31 cellular contexts compared by ENCODE assay signal in the genomic region with DNA sequence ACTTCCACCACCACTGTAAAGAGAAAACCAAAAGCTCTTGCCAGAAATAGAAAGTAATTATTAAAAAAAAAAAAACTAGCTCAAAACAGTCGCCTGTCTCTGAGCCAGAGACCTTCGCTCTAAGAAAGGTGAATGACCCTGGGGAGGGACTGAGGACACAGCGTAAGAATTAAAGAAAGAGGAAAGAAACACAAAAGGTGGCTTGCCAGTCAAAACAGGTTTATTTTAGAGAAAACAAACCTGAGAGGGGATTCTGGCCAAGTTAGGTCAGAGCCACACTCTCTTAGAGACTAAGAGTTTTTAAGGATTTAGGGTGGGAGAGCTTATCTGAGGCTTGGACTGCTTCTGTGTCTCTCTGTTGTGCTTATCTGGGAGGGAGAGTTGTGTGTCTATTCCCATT.
"Had no signal": no experiment of that assay in that cellular context is flagged by ENCODE, and none has a peak within 500 bp of the region (broad histone marks: within the 10 kb centered on the region; RNA-seq: fewer than 3 reads in every experiment).

No MANE protein-coding gene starts in this region.

- DNase-seq: activated CD4-positive, alpha-beta memory T cell treated with anti-CD3 and anti-CD28 coated beads, Interleukin-2, amount 10 ng/mL, durations not matched to agents 7 days and 5 days; activated CD4-positive, alpha-beta T cell treated with anti-CD3 and anti-CD28 coated beads for 1 hour; activated CD4-positive, alpha-beta T cell treated with anti-CD3 and anti-CD28 coated beads for 4 hours; activated CD4-positive, alpha-beta T cell treated with anti-CD3 and anti-CD28 coated beads, Interleukin-2, amount 10 ng/mL, durations not matched to agents 7 days and 5 days; activated CD4-positive, alpha-beta T cell treated with anti-CD3 and anti-CD28 coated beads, Interleukin-2, amount 50 U/mL, for 4 hours; activated CD8-positive, alpha-beta memory T cell treated with anti-CD3 and anti-CD28 coated beads, Interleukin-2, amount 50 U/mL, for 48 hours; activated effector memory CD4-positive, alpha-beta T cell treated with anti-CD3 and anti-CD28 coated beads, Interleukin-2, amount 50 U/mL, for 16 hours; activated naive CD4-positive, alpha-beta T cell treated with anti-CD3 and anti-CD28 coated beads for 36 hours; activated naive CD8-positive, alpha-beta T cell treated with anti-CD3 and anti-CD28 coated beads, Interleukin-2, amount 10 ng/mL, durations not matched to agents 7 days and 5 days; activated T-cell treated with anti-CD3 and anti-CD28 coated beads for 4 hours; activated T-cell treated with anti-CD3 and anti-CD28 coated beads, Interleukin-2, amount 50 U/mL, for 4 hours; central memory CD4-positive, alpha-beta T cell; cerebellar nuclear complex; colonic mucosa; effector CD8-positive, alpha-beta T cell; esophagus squamous epithelium; foreskin melanocyte; heart right ventricle; T-helper 1 cell; T-helper 17 cell; T1000 had no signal

- H3K27ac ChIP-seq: ascending aorta, breast epithelium, cardiac muscle cell, colonic mucosa, epithelial cell of prostate, esophagus squamous epithelium, gastroesophageal sphincter, heart right ventricle had no signal

- H3K27ac Mint-ChIP-seq: activated CD4-positive, alpha-beta memory T cell treated with anti-CD3 and anti-CD28 coated beads, Interleukin-2, amount 10 ng/mL, durations not matched to agents 7 days and 5 days; activated CD4-positive, alpha-beta T cell treated with anti-CD3 and anti-CD28 coated beads, Interleukin-2, amount 10 ng/mL, durations not matched to agents 7 days and 5 days; activated naive CD4-positive, alpha-beta T cell treated with anti-CD3 and anti-CD28 coated beads for 36 hours; activated naive CD4-positive, alpha-beta T cell treated with anti-CD3 and anti-CD28 coated beads, Interleukin-2, amount 50 U/mL, for 24 hours; activated naive CD8-positive, alpha-beta T cell treated with anti-CD3 and anti-CD28 coated beads, Interleukin-2, amount 10 ng/mL, durations not matched to agents 7 days and 5 days; activated T-helper 1 cell treated with anti-CD3 and anti-CD28 coated beads, Interleukin-12 subunit alpha, Interleukin-12 subunit beta, Interleukin-2, Interleukin-4 antibody, amounts not matched to agents 30 ng/mL and 10 ng/mL and 1 ng/mL, durations not matched to agents 14 hours and 24 hours and 36 hours; activated T-helper 2 cell treated with anti-CD3 and anti-CD28 coated beads, Interferon-gamma antibody, Interleukin-2, Interleukin-4, amounts not matched to agents 10 μg/mL and 5 μg/mL and 100 μg/mL, durations not matched to agents 14 hours and 24 hours and 36 hours; brain; T-helper 17 cell; T-helper 2 cell treated with Interferon-gamma antibody and Interleukin-4, amounts not matched to agents 5 μg/mL and 100 μg/mL, for 36 hours had no signal

- ATAC-seq: activated T-cell treated with anti-CD3 and anti-CD28 coated beads, Interleukin-2, amount 50 U/mL, for 4 hours; gastroesophageal sphincter; heart right ventricle; T-helper 17 cell had no signal

- H3K36me3 ChIP-seq: ascending aorta, breast epithelium, cardiac muscle cell, colonic mucosa, esophagus squamous epithelium, gastroesophageal sphincter, heart right ventricle had no signal

- H3K36me3 Mint-ChIP-seq: activated naive CD4-positive, alpha-beta T cell treated with anti-CD3 and anti-CD28 coated beads, Interleukin-2, amount 50 U/mL, for 24 hours; activated naive CD8-positive, alpha-beta T cell treated with anti-CD3 and anti-CD28 coated beads, Interleukin-2, amount 10 ng/mL, durations not matched to agents 7 days and 5 days; brain had no signal

- H3K9me3 ChIP-seq: ascending aorta, colonic mucosa, esophagus squamous epithelium had no signal

- H3K27me3 Mint-ChIP-seq: activated naive CD4-positive, alpha-beta T cell treated with anti-CD3 and anti-CD28 coated beads, Interleukin-2, amount 50 U/mL, for 24 hours had no signal

- H3K4me3 Mint-ChIP-seq: activated CD4-positive, alpha-beta memory T cell treated with anti-CD3 and anti-CD28 coated beads, Interleukin-2, amount 10 ng/mL, durations not matched to agents 7 days and 5 days; activated CD4-positive, alpha-beta T cell treated with anti-CD3 and anti-CD28 coated beads, Interleukin-2, amount 10 ng/mL, durations not matched to agents 7 days and 5 days; activated naive CD4-positive, alpha-beta T cell treated with anti-CD3 and anti-CD28 coated beads for 36 hours; activated naive CD4-positive, alpha-beta T cell treated with anti-CD3 and anti-CD28 coated beads, Interleukin-2, amount 50 U/mL, for 24 hours; activated naive CD8-positive, alpha-beta T cell treated with anti-CD3 and anti-CD28 coated beads, Interleukin-2, amount 10 ng/mL, durations not matched to agents 7 days and 5 days; activated T-cell treated with anti-CD3 and anti-CD28 coated beads, Interleukin-2, amount 50 U/mL, for 4 hours; activated T-helper 1 cell treated with anti-CD3 and anti-CD28 coated beads, Interleukin-12 subunit alpha, Interleukin-12 subunit beta, Interleukin-2, Interleukin-4 antibody, amounts not matched to agents 30 ng/mL and 10 ng/mL and 1 ng/mL, durations not matched to agents 14 hours and 24 hours and 36 hours; brain; T-helper 17 cell; T-helper 2 cell treated with Interferon-gamma antibody and Interleukin-4, amounts not matched to agents 5 μg/mL and 100 μg/mL, for 36 hours had no signal

- H3K4me1 Mint-ChIP-seq: activated CD4-positive, alpha-beta memory T cell treated with anti-CD3 and anti-CD28 coated beads, Interleukin-2, amount 10 ng/mL, durations not matched to agents 7 days and 5 days; activated CD4-positive, alpha-beta T cell treated with anti-CD3 and anti-CD28 coated beads, Interleukin-2, amount 10 ng/mL, durations not matched to agents 7 days and 5 days; activated naive CD4-positive, alpha-beta T cell treated with anti-CD3 and anti-CD28 coated beads, Interleukin-2, amount 50 U/mL, for 24 hours; brain had no signal

- H3K9me3 Mint-ChIP-seq: activated CD4-positive, alpha-beta memory T cell treated with anti-CD3 and anti-CD28 coated beads, Interleukin-2, amount 10 ng/mL, durations not matched to agents 7 days and 5 days; activated CD4-positive, alpha-beta T cell treated with anti-CD3 and anti-CD28 coated beads, Interleukin-2, amount 10 ng/mL, durations not matched to agents 7 days and 5 days; activated naive CD4-positive, alpha-beta T cell treated with anti-CD3 and anti-CD28 coated beads for 36 hours; activated naive CD4-positive, alpha-beta T cell treated with anti-CD3 and anti-CD28 coated beads, Interleukin-2, amount 50 U/mL, for 24 hours; activated naive CD8-positive, alpha-beta T cell treated with anti-CD3 and anti-CD28 coated beads, Interleukin-2, amount 10 ng/mL, durations not matched to agents 7 days and 5 days; activated T-cell treated with anti-CD3 and anti-CD28 coated beads, Interleukin-2, amount 50 U/mL, for 4 hours; activated T-helper 1 cell treated with anti-CD3 and anti-CD28 coated beads, Interleukin-12 subunit alpha, Interleukin-12 subunit beta, Interleukin-2, Interleukin-4 antibody, amounts not matched to agents 30 ng/mL and 10 ng/mL and 1 ng/mL, durations not matched to agents 14 hours and 24 hours and 36 hours; activated T-helper 2 cell treated with anti-CD3 and anti-CD28 coated beads, Interferon-gamma antibody, Interleukin-2, Interleukin-4, amounts not matched to agents 10 μg/mL and 5 μg/mL and 100 μg/mL, durations not matched to agents 14 hours and 24 hours and 36 hours; T-helper 2 cell treated with Interferon-gamma antibody and Interleukin-4, amounts not matched to agents 5 μg/mL and 100 μg/mL, for 36 hours had no signal

- H3K27me3 ChIP-seq: ascending aorta, breast epithelium, cardiac muscle cell, colonic mucosa had no signal

- H3K4me3 ChIP-seq: ascending aorta, breast epithelium, cardiac muscle cell, colonic mucosa, esophagus squamous epithelium, gastroesophageal sphincter, heart right ventricle had no signal
